ENCODE assay signal across 9 cellular contexts in the genomic region with DNA sequence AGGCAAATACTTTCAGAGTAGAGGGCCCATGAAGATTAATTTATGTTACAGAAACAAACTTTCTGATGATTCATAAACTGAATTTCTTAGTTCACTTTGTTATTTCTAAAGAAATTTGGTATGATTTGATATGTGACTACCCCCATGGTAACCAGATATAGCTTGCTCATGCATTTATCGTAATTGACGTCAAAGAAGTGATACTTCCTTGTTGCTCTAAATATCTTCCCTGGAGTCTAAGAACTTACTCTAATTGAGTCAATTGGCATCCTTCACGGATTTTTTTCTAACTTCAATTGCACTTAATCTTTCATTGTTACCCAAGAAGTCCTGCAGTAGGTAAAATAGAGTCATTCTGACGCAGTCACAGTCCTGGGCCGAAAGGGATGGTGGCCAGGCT.
"Had no signal": no experiment of that assay in that cellular context is flagged by ENCODE, and none has a peak within 500 bp of the region (broad histone marks: within the 10 kb centered on the region; RNA-seq: fewer than 3 reads in every experiment).

No MANE protein-coding gene starts in this region.

- H3K9me3 Mint-ChIP-seq: GM23338, H9 had no signal

- H3K27ac ChIP-seq: HL-60 had no signal

- H3K27ac Mint-ChIP-seq: GM23338, H9, IgD-negative memory B cell had no signal

- ATAC-seq: GM23338 had no signal

- H2AFZ ChIP-seq: GM23338 had no signal

- FAIRE-seq: H1, H54, HTR-8/SVneo had no signal

- H3K4me2 ChIP-seq: GM23338 had no signal

- H3K27me3 Mint-ChIP-seq: IgD-negative memory B cell had no signal

- H3K4me3 ChIP-seq: GM23338 had no signal

- H3K36me3 Mint-ChIP-seq: IgD-negative memory B cell had no signal

- H3K4me1 Mint-ChIP-seq: GM23338, H9, IgD-negative memory B cell had no signal

- H3K4me3 Mint-ChIP-seq: GM23338, H9, IgD-negative memory B cell had no signal

- DNase-seq: H9, HCEC 1CT, KG1 had no signal
